24 cellular contexts compared by ENCODE assay signal in the genomic region with DNA sequence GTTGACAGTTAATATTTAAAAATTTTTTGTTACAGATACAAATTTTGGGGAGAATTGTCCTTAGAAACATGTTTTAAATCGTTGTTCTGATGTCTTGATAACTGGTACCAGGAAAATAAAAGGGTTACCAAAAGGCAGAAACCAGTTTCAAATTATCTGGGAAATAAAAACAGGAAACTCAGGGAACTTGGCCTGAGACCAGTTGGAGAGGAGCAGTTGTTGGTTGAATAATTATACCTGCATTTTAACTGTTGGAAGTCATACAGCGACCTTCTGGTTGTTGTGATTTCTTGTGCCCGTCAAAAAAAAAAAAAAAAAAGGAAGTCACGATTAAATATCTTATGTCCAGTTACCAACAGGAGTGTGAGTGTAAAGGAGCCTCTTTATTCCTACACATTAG. TPM values are rescaled to one million over a fixed set of nuclear protein-coding genes. Genes with fewer than 3 reads are reported as not detected.
DNase-seq lines count a peak whose midpoint lies in the region; ATAC-seq, FAIRE-seq and TF ChIP-seq lines count a peak whose summit lies in the region.
"Had no signal": no experiment of that assay in that cellular context is flagged by ENCODE, and none has a peak within 500 bp of the region (broad histone marks: within the 10 kb centered on the region; RNA-seq: fewer than 3 reads in every experiment).

No MANE protein-coding gene starts in this region.

- H3K27me3 Mint-ChIP-seq in T-helper 2 cell treated with Interferon-gamma antibody and Interleukin-4, amounts not matched to agents 5 μg/mL and 100 μg/mL, for 36 hours (ENCODE audit: low read depth), result peaks cover 11% of the 10 kb centered on the region
- H3K27me3 Mint-ChIP-seq: CD4-positive, alpha-beta T cell had no signal

- dilution Hi-C loops in endothelial cell of umbilical vein (cut with MboI; ENCODE audit: extremely low pct_ligation_motif_present, low sequenced_read_pairs), result no loop called here

- FAIRE-seq in endothelial cell of umbilical vein (lab: Jason Lieb, UNC), result no peak
- FAIRE-seq: H54 had no signal

- in situ Hi-C loops in G401 (cut with HindIII; ENCODE audit: low sequenced_read_pairs) (no loop called here), gastrocnemius medialis (cut with MboI; ENCODE audit: low sequenced_read_pairs in 4 of 4) (no loop called here)

- H4K20me1 ChIP-seq in endothelial cell of umbilical vein (replicated peaks; ENCODE audit: control insufficient read depth, extremely low read depth, insufficient read depth, low read length), result peaks cover 6% of the 10 kb centered on the region

- peak; percentile 34 for DNase-seq in G401 (ENCODE audit: low spot score)
- no peak for DNase-seq in RWPE2 (ENCODE audit: low spot score)
- DNase-seq in endothelial cell of umbilical vein (ENCODE audit: low read depth, low spot score), result peak; percentile 55
- DNase-seq in gastrocnemius medialis, result no peak
- no peak for DNase-seq in MG63
- DNase-seq in T-helper 2 cell treated with Interferon-gamma antibody and Interleukin-4, amounts not matched to agents 5 μg/mL and 100 μg/mL, for 36 hours (ENCODE audit: low spot score), result no peak
- no peak for DNase-seq in medulla oblongata (ENCODE audit: extremely low spot score)
- DNase-seq in occipital lobe (lab: John Stamatoyannopoulos, UW), result no peak
- DNase-seq: activated CD4-positive, alpha-beta T cell treated with anti-CD3 and anti-CD28 coated beads, Interleukin-2, amount 50 U/mL, for 4 hours; activated gamma-delta T cell treated with Interleukin-2 at 50 U/mL for 16 hours; activated T-cell treated with anti-CD3 and anti-CD28 coated beads for 4 hours; CD4-positive, alpha-beta T cell; DMS53; KG1; NCI-H1048; NCI-H1930; NCI-H345; SIG-M5; T-helper 17 cell; testis; WERI-Rb-1 had no signal

- no peak overlapping the region for H3K4me3 ChIP-seq in RWPE2 (ENCODE audit: severe bottlenecking)
- H3K4me3 ChIP-seq in endothelial cell of umbilical vein (replicated peaks in 1 of 3; ENCODE audit: insufficient read depth in 1 of 3, low read depth in 1 of 3, low read length in 3 of 3), result no peak overlapping the region
- H3K4me3 ChIP-seq in gastrocnemius medialis, result no peak overlapping the region
- H3K4me3 ChIP-seq in MG63, result no peak overlapping the region
- H3K4me3 ChIP-seq: adrenal gland, testis had no signal

- H3K4me2 ChIP-seq in endothelial cell of umbilical vein (ENCODE audit: insufficient read depth, low read length), result peak overlapping the region; percentile 72

- intact Hi-C loops in endothelial cell of umbilical vein (cut with micrococcal nuclease) (no loop called here), gastrocnemius medialis (cut with DNase I; ENCODE audit: low total_unique reads) (no loop called here)

- H3K4me1 Mint-ChIP-seq in T-helper 2 cell treated with Interferon-gamma antibody and Interleukin-4, amounts not matched to agents 5 μg/mL and 100 μg/mL, for 36 hours (ENCODE audit: low read depth), result no peaks in the 10 kb centered on the region

- TF ChIP-seq CTCF in RWPE2 (IDR thresholded peaks at IDR 0.05; ENCODE audit: poor library complexity, severe bottlenecking), result no peak
- no peak for TF ChIP-seq CTCF in endothelial cell of umbilical vein (IDR thresholded peaks at IDR 0.05; ENCODE audit: extremely low read depth in 1 of 2, insufficient read depth in 1 of 2, low read depth in 1 of 2, low read length in 2 of 2)
- no peak for TF ChIP-seq CTCF in gastrocnemius medialis (IDR thresholded peaks at IDR 0.05 in 4 of 5, conservative IDR thresholded peaks at IDR 0.05 in 1 of 5)

- H2AFZ ChIP-seq in endothelial cell of umbilical vein (ENCODE audit: low read depth, low read length), result no peak overlapping the region

- H3K36me3 Mint-ChIP-seq in T-helper 2 cell treated with Interferon-gamma antibody and Interleukin-4, amounts not matched to agents 5 μg/mL and 100 μg/mL, for 36 hours (ENCODE audit: low read depth), result no peaks in the 10 kb centered on the region

- peaks cover 100% of the 10 kb centered on the region for H3K79me2 ChIP-seq in endothelial cell of umbilical vein (ENCODE audit: control insufficient read depth, insufficient read depth, low read length)

- peak overlapping the region; percentile 60 for H3K9ac ChIP-seq in endothelial cell of umbilical vein (replicated peaks; ENCODE audit: extremely low read depth, insufficient read depth, low read length)

- H3K4me1 ChIP-seq in RWPE2 (ENCODE audit: insufficient read depth, poor library complexity, severe bottlenecking) (peaks cover 49% of the 10 kb centered on the region), endothelial cell of umbilical vein (ENCODE audit: control insufficient read depth, extremely low read depth, insufficient read depth, low read length) (peaks cover 100% of the 10 kb centered on the region), gastrocnemius medialis (peaks cover 79 to 98% of the 10 kb centered on the region in 2 donors)

- H3K4me3 Mint-ChIP-seq in T-helper 2 cell treated with Interferon-gamma antibody and Interleukin-4, amounts not matched to agents 5 μg/mL and 100 μg/mL, for 36 hours, result no peak overlapping the region
- H3K4me3 Mint-ChIP-seq: CD4-positive, alpha-beta T cell; nephron; T-helper 17 cell had no signal

- H3K9me1 ChIP-seq in endothelial cell of umbilical vein (replicated peaks; ENCODE audit: control insufficient read depth, extremely low read depth, insufficient read depth, low read length), result peaks cover 4% of the 10 kb centered on the region

- H3K36me3 ChIP-seq in RWPE2 (ENCODE audit: low read depth) (peaks cover 41% of the 10 kb centered on the region), endothelial cell of umbilical vein (ENCODE audit: control insufficient read depth in 2 of 2, extremely low read depth in 1 of 2, insufficient read depth in 2 of 2, low read length in 2 of 2) (peaks cover 0 to 10% of the 10 kb centered on the region in 2 experiments), gastrocnemius medialis (no peaks in the 10 kb centered on the region), MG63 (peaks cover 64% of the 10 kb centered on the region)
- H3K36me3 ChIP-seq: adrenal gland, WERI-Rb-1 had no signal

- no peak for ATAC-seq in RWPE2 (ENCODE audit: low read depth)
- no peak for ATAC-seq in gastrocnemius medialis
- ATAC-seq: T-helper 17 cell had no signal

- H3K27ac Mint-ChIP-seq in T-helper 2 cell treated with Interferon-gamma antibody and Interleukin-4, amounts not matched to agents 5 μg/mL and 100 μg/mL, for 36 hours, result no peak overlapping the region
- H3K27ac Mint-ChIP-seq: CD4-positive, alpha-beta T cell; nephron; T-helper 17 cell had no signal

- no peaks in the 10 kb centered on the region for H3K9me3 Mint-ChIP-seq in T-helper 2 cell treated with Interferon-gamma antibody and Interleukin-4, amounts not matched to agents 5 μg/mL and 100 μg/mL, for 36 hours
- H3K9me3 Mint-ChIP-seq: CD4-positive, alpha-beta T cell; nephron had no signal

- POLR2A ChIA-PET in endothelial cell of umbilical vein (lab: Charles Lee), result no interaction called here

- no peaks in the 10 kb centered on the region for H3K27me3 ChIP-seq in RWPE2 (ENCODE audit: insufficient read depth, poor library complexity, severe bottlenecking)
- no peaks in the 10 kb centered on the region for H3K27me3 ChIP-seq in endothelial cell of umbilical vein (ENCODE audit: control insufficient read depth in 2 of 2, insufficient read depth in 2 of 2, low read length in 2 of 2)
- no peaks in the 10 kb centered on the region for H3K27me3 ChIP-seq in gastrocnemius medialis
- H3K27me3 ChIP-seq in MG63, result no peaks in the 10 kb centered on the region
- H3K27me3 ChIP-seq: adrenal gland, testis had no signal

- H3K27ac ChIP-seq in RWPE2 (ENCODE audit: poor library complexity, severe bottlenecking) (peak overlapping the region; percentile 5), endothelial cell of umbilical vein (ENCODE audit: insufficient read depth, low read depth, low read length) (peak overlapping the region; percentile 92), gastrocnemius medialis (peak overlapping the region; percentile 54 to 75 (median 62))
- H3K27ac ChIP-seq: WERI-Rb-1 had no signal

- CTCF ChIA-PET in endothelial cell of umbilical vein (lab: Charles Lee), result interaction anchor here (1.3 to 2.7 kb wide), 4 partner anchors 12 to 55 kb away, joined by 5 to 17 read pairs (median 8); no protein-coding TSS in a partner anchor

- no TSS peak for BruUV-seq in endothelial cell of umbilical vein (replicated peaks; lab: Mats Ljungman, UMichigan)

- no peaks in the 10 kb centered on the region for H3K9me3 ChIP-seq in RWPE2 (ENCODE audit: severe bottlenecking)
- H3K9me3 ChIP-seq in endothelial cell of umbilical vein (replicated peaks; ENCODE audit: control insufficient read depth, insufficient read depth, low read length), result no peaks in the 10 kb centered on the region
- H3K9me3 ChIP-seq in gastrocnemius medialis, result no peaks in the 10 kb centered on the region
- H3K9me3 ChIP-seq in MG63, result no peaks in the 10 kb centered on the region
- H3K9me3 ChIP-seq: adrenal gland, testis had no signal

- TF ChIP-seq POLR2A in endothelial cell of umbilical vein (IDR thresholded peaks at IDR 0.05; ENCODE audit: low read depth, low read length), result no peak
- TF ChIP-seq POLR2A in gastrocnemius medialis (IDR thresholded peaks at IDR 0.05), result no peak

TF ChIP-seq in endothelial cell of umbilical vein, 7 proteins besides CTCF, POLR2A, EP300 and RAD21:
- TF ChIP-seq POLR2AphosphoS5 (IDR thresholded peaks at IDR 0.05; ENCODE audit: insufficient read depth, low read depth, low read length) (peak; percentile 13), GATA2 (IDR thresholded peaks at IDR 0.05; ENCODE audit: insufficient read depth, insufficient read length, low read depth, low read length) (no peak)

RNA-seq across cellular contexts. Expression of a gene that starts 51.8 kb away (rescaled TPM):
- 32.1 and 43.4 TPM in 2 replicates for total RNA-seq in G401 (2014; rRNA removed; shearing (Covaris generic))
- 649 and 675 TPM in 2 replicates for total RNA-seq in endothelial cell of umbilical vein
- polyA plus RNA-seq in endothelial cell of umbilical vein, result 422 and 462 TPM in 2 replicates
- polyA plus RNA-seq in endothelial cell of umbilical vein (2011; cell fraction: cytosol; rRNA removed), result 397 and 400 TPM in 2 replicates
- polyA plus RNA-seq in endothelial cell of umbilical vein (2011; cell fraction: nucleus; rRNA removed), result 406 and 467 TPM in 2 replicates
- 369 and 389 TPM in 2 replicates for polyA plus RNA-seq in endothelial cell of umbilical vein (2012)
- polyA minus RNA-seq in endothelial cell of umbilical vein, result 1,644 and 1,810 TPM in 2 replicates
- 271 TPM for polyA minus RNA-seq in endothelial cell of umbilical vein (2011; cell fraction: cytosol; rRNA and poly(A)+ RNA removed)
- 1,549 and 1,599 TPM in 2 replicates for polyA minus RNA-seq in endothelial cell of umbilical vein (2011; cell fraction: nucleus; rRNA and poly(A)+ RNA removed)
- 100 to 1,000 TPM in 2 of 4 donors, 10 to 100 TPM in 2; 93.2 to 194 (median 119) TPM for total RNA-seq in gastrocnemius medialis
- total RNA-seq in MG63 (2014; rRNA removed; shearing (Covaris generic); ENCODE audit: low replicate concordance), result 61.0 and 102 TPM in 2 replicates
- 105 TPM for total RNA-seq in occipital lobe

Comparison
In these comparisons a context has a peak if more than half of its experiments do, and no peak if none do; other contexts are left out.
1. DNase-seq: peak in G401 (single experiment) and endothelial cell of umbilical vein (single experiment); none in RWPE2 (single experiment), gastrocnemius medialis (0 of 2), MG63 (single experiment), T-helper 2 cell treated with Interferon-gamma antibody and Interleukin-4, amounts not matched to agents 5 μg/mL and 100 μg/mL, for 36 hours (single experiment), medulla oblongata (single experiment) and occipital lobe (single experiment).
2. H3K27ac ChIP-seq: peak in every context shown above with its lines; median percentile 92 in endothelial cell of umbilical vein; 62 in gastrocnemius medialis; 5 in RWPE2.